In the genomic region with DNA sequence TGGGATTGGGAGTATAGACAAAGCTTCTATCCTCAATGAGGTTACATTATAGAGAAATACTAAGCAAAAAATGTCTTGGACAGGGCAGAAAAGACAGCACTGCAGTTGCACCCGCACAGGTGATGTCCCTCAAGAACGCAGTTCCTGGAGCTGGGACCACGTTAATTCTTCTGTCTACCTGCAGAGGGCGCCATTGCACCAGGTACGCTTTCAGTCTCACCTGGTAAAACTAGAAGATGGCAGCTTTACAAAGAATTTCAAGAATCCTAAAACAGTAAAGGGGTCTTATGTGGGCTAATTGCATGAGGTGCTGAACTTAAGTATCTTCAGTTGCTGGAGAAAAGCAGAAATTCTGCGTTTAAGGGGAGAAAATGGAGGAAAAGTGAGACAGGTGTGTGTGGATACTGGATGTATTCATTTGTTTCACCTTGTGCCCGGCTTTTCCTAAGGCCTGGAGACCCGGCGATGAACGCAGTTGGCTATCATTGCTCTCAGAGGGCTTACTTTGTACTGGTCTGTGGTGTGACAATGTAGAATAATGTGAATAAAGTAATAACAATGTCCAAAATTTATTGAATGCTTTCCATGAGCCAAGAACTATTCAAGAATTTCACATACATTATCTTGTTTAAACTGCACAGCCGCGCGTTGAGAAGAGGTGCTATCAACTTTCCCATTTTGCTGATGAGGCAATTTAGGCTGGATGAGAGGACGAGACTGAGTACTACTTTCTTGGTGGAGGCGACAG, we compare ENCODE assay signal across 8 cellular contexts.
DNase-seq lines count a peak whose midpoint lies in the region; ATAC-seq and TF ChIP-seq lines count a peak whose summit lies in the region.

No MANE protein-coding gene starts in this region.

- H4K20me1 ChIP-seq in Karpas-422 (ENCODE audit: insufficient read depth, low read depth, low read length) = no peaks in the 10 kb centered on the region
- no peaks in the 10 kb centered on the region for H4K20me1 ChIP-seq in SU-DHL-6 (ENCODE audit: low read depth, low read length)

- intact Hi-C loops in thyroid gland (cut with DNase I) = no loop called here

- H3K27ac ChIP-seq in Karpas-422 (ENCODE audit: low read length) (no peak overlapping the region), SU-DHL-6 (ENCODE audit: low read depth, low read length) (no peak overlapping the region), thyroid gland (no peak overlapping the region)

- H3K4me3 ChIP-seq in Karpas-422 (ENCODE audit: low read length) (no peak overlapping the region), SU-DHL-6 (ENCODE audit: insufficient read depth, low read length, poor library complexity, severe bottlenecking) (no peak overlapping the region), thyroid gland (replicated peaks in 1 of 3) (no peak overlapping the region)

- no peak for TF ChIP-seq POLR2A in thyroid gland (IDR thresholded peaks at IDR 0.05)

- DNase-seq in NCI-H187 (lab: John Stamatoyannopoulos, UW) = peak; percentile 9 to 15
- no peak for DNase-seq in NCI-H187 treated with DMSO at 0.1 percent for 48 hours (lab: John Stamatoyannopoulos, UW)
- DNase-seq in Karpas-422 = peak; percentile 90
- peak; percentile 85 for DNase-seq in iPS-NIHi7 (ENCODE audit: extremely low spot score)
- DNase-seq in DMS79 (lab: John Stamatoyannopoulos, UW) = no peak
- DNase-seq in thyroid gland = no peak

- H3K27me3 ChIP-seq in Karpas-422 (ENCODE audit: low read length) = no peaks in the 10 kb centered on the region
- H3K27me3 ChIP-seq in SU-DHL-6 (ENCODE audit: low read length) = no peaks in the 10 kb centered on the region
- no peaks in the 10 kb centered on the region for H3K27me3 ChIP-seq in thyroid gland

- no peaks in the 10 kb centered on the region for H3F3A ChIP-seq in SU-DHL-6 (ENCODE audit: insufficient read depth)

- peak; percentile 57 for TF ChIP-seq CTCF in SU-DHL-6 (IDR thresholded peaks at IDR 0.05; ENCODE audit: insufficient read depth, low read length, poor library complexity, severe bottlenecking)
- peak in 2 of 6 experiments; percentile 11 to 24 for TF ChIP-seq CTCF in thyroid gland (IDR thresholded peaks at IDR 0.05)

- H3K4me2 ChIP-seq in Karpas-422 (ENCODE audit: low read depth, low read length, poor library complexity, severe bottlenecking) (no peak overlapping the region), SU-DHL-6 (ENCODE audit: low read depth, low read length, poor library complexity, severe bottlenecking) (no peak overlapping the region)

- peak; percentile 78 for ATAC-seq in GM21390 (IDR thresholded peaks at IDR 0.05; ENCODE audit: unreplicated experiment)

- H2AFZ ChIP-seq in Karpas-422 (ENCODE audit: low read length) = no peak overlapping the region
- no peak overlapping the region for H2AFZ ChIP-seq in SU-DHL-6 (ENCODE audit: low read depth, low read length, severe bottlenecking)

- 55 to 57% methylated on average over 15 of the region's 15 CpGs for WGBS in thyroid gland, 2 donors

- H3K9ac ChIP-seq in Karpas-422 (ENCODE audit: low read length) = no peak overlapping the region
- H3K9ac ChIP-seq in SU-DHL-6 (ENCODE audit: low read length) = no peak overlapping the region

- H3K79me2 ChIP-seq in Karpas-422 (ENCODE audit: low read length) (no peaks in the 10 kb centered on the region), SU-DHL-6 (ENCODE audit: insufficient read depth, low read length) (no peaks in the 10 kb centered on the region)

- H3K36me3 ChIP-seq in Karpas-422 (ENCODE audit: insufficient read depth, low read length) = no peaks in the 10 kb centered on the region
- no peaks in the 10 kb centered on the region for H3K36me3 ChIP-seq in SU-DHL-6 (ENCODE audit: low read length)
- H3K36me3 ChIP-seq in thyroid gland = no peaks in the 10 kb centered on the region

- H3K9me2 ChIP-seq in Karpas-422 (replicated peaks; ENCODE audit: insufficient read depth, low read length) = no peaks in the 10 kb centered on the region
- no peaks in the 10 kb centered on the region for H3K9me2 ChIP-seq in SU-DHL-6 (replicated peaks; ENCODE audit: insufficient read depth, low read length)

- H3K9me3 ChIP-seq in Karpas-422 (ENCODE audit: low read length) (no peaks in the 10 kb centered on the region), SU-DHL-6 (ENCODE audit: insufficient read depth, low read length) (no peaks in the 10 kb centered on the region), thyroid gland (no peaks in the 10 kb centered on the region)

- H3K4me1 ChIP-seq in Karpas-422 (ENCODE audit: low read length) (peaks cover 18% of the 10 kb centered on the region), thyroid gland (no peaks in the 10 kb centered on the region)

Comparison
In these comparisons a context has a peak if more than half of its experiments do, and no peak if none do; other contexts are left out.
1. DNase-seq: peak in NCI-H187 (2 of 2), Karpas-422 (single experiment) and iPS-NIHi7 (single experiment); none in NCI-H187 treated with DMSO at 0.1 percent for 48 hours (single experiment), DMS79 (single experiment) and thyroid gland (0 of 2).